In the genomic region with DNA sequence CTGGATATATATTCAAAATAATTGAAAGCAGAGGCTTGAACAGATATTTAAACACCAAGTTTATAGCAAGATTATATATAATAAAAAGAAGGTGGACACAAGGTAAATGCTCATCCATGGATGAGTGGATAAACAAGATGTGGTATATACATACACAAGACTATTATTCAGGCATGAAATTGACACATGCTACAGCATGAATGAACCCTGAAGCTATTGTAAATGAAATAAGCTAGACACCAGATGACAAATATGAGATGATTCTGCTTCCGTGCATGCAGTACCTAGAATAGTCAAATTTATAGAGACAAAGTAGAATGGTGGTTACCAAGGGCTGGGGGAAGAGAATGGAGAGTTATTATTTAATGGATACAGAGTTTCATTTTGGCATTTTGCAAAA, we compare ENCODE assay signal across 11 cellular contexts.
"Had no signal": no experiment of that assay in that cellular context is flagged by ENCODE, and none has a peak within 500 bp of the region (broad histone marks: within the 10 kb centered on the region; RNA-seq: fewer than 3 reads in every experiment).

No MANE protein-coding gene starts in this region.

- DNase-seq: GM23248, GOT3, H7, HFFc6, KBM-7 had no signal

- H3K27me3 Mint-ChIP-seq: IgD-negative memory B cell had no signal

- H2AFZ ChIP-seq: GM23248 had no signal

- H3K4me2 ChIP-seq: KMS-11 had no signal

- H3K4me1 ChIP-seq: HAP-1 had no signal

- H3K27ac Mint-ChIP-seq: HFFc6, IgD-negative memory B cell had no signal

- H3K9me3 ChIP-seq: HAP-1 had no signal

- ATAC-seq: HCT116, HepG2 had no signal

- H3K9me3 Mint-ChIP-seq: HFFc6, IgD-negative memory B cell had no signal

- H3K4me3 ChIP-seq: GM23248, HAP-1 had no signal

- H3K27ac ChIP-seq: GM23248, HL-60, KMS-11 had no signal

- H3K4me3 Mint-ChIP-seq: HFFc6, IgD-negative memory B cell had no signal

- FAIRE-seq: HepG2 had no signal
